10 cellular contexts compared by ENCODE assay signal in the genomic region with DNA sequence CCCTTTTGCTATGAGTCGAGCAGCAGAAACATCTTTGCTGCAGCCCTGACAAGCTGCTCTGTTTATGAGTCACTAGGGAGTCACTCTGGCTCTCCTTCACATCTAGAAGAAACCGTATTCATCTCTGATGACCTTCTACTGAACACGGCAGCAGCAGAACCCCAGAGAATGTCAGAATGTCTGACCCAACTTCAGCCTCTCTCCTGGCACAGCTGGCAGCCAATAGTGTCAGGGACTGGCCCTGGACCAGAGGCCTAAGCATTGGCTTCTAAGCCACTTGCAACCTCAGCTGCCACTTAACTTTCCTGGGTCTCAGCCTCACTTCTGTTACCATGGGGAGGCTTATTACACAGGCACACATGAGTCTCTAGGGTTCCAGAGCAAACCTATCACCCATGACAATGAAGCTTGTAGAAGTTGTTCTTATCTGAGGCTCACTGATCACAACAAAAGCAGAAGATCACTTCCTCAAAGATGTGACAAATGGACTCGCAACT.
DNase-seq lines count a peak whose midpoint lies in the region; ATAC-seq and TF ChIP-seq lines count a peak whose summit lies in the region.
"Had no signal": no experiment of that assay in that cellular context is flagged by ENCODE, and none has a peak within 500 bp of the region (broad histone marks: within the 10 kb centered on the region; RNA-seq: fewer than 3 reads in every experiment).

No MANE protein-coding gene starts in this region.

- H3K4me3 ChIP-seq in right atrium auricular region (no peak overlapping the region), OCI-LY3 (ENCODE audit: low read length) (peak overlapping the region; percentile 27), fibroblast of lung (replicated peaks in 1 of 4; ENCODE audit: control extremely low read depth in 1 of 4, insufficient read depth in 1 of 4, low read depth in 3 of 4, low read length in 4 of 4) (no peak overlapping the region)

- TF ChIP-seq CTCF in right atrium auricular region (IDR thresholded peaks at IDR 0.05) (no peak), OCI-LY3 (IDR thresholded peaks at IDR 0.05; ENCODE audit: low read depth, low read length) (no peak), fibroblast of lung (conservative IDR thresholded peaks at IDR 0.05 in 1 of 2, IDR thresholded peaks at IDR 0.05 in 1 of 2; ENCODE audit: low read depth in 1 of 2, low read length in 2 of 2) (no peak)

- H3K9ac ChIP-seq in OCI-LY3 (ENCODE audit: low read length) = peak overlapping the region; percentile 64
- no peak overlapping the region for H3K9ac ChIP-seq in fibroblast of lung (ENCODE audit: insufficient read depth, low read length)

- H4K20me1 ChIP-seq in OCI-LY3 (ENCODE audit: insufficient read depth, low read length) (no peaks in the 10 kb centered on the region), fibroblast of lung (ENCODE audit: control insufficient read depth, extremely low read depth, insufficient read depth, low read length) (no peaks in the 10 kb centered on the region)

- H3K36me3 ChIP-seq in right atrium auricular region (no peaks in the 10 kb centered on the region), OCI-LY3 (replicated peaks; ENCODE audit: low read depth, low read length) (peaks cover 5% of the 10 kb centered on the region), fibroblast of lung (ENCODE audit: control insufficient read depth, insufficient read depth, low read length) (no peaks in the 10 kb centered on the region)

- DNase-seq in Right ventricle myocardium inferior (ENCODE audit: missing footprints) (no peak), right atrium auricular region (ENCODE audit: low spot score) (no peak), fibroblast of lung (ENCODE audit: low read depth in 2 of 2) (peak; percentile 47 to 75), T-helper 9 cell (no peak), DMS153 treated with DMSO at 0.1 percent for 48 hours (lab: John Stamatoyannopoulos, UW; ENCODE audit: unreplicated experiment) (no peak), NCI-H2029 treated with DMSO at 0.1 percent for 48 hours (lab: John Stamatoyannopoulos, UW) (no peak)
- DNase-seq in stimulated activated naive CD8-positive, alpha-beta T cell treated with anti-CD3 and anti-CD28 coated beads, Interleukin-15, Interleukin-2, amounts not matched to agents 100 U/mL and 50 U/mL, for 24 hours = no peak
- DNase-seq: CD8-positive, alpha-beta memory T cell had no signal

- H3K9me3 ChIP-seq in right atrium auricular region (no peaks in the 10 kb centered on the region), OCI-LY3 (ENCODE audit: insufficient read depth, low read length) (no peaks in the 10 kb centered on the region), fibroblast of lung (ENCODE audit: control insufficient read depth, insufficient read depth, low read depth, low read length) (no peaks in the 10 kb centered on the region)

- H3K4me1 ChIP-seq in right atrium auricular region (peaks cover 0 to 12% of the 10 kb centered on the region in 2 donors), OCI-LY3 (ENCODE audit: low read length) (peaks cover 93% of the 10 kb centered on the region), fibroblast of lung (ENCODE audit: control insufficient read depth, extremely low read depth, insufficient read depth, low read length) (peaks cover 2% of the 10 kb centered on the region)

- 0 out of 2 replicates have a peak, but pooled peaks cover 4% of the 10 kb centered on the region for H3K79me2 ChIP-seq in OCI-LY3 (ENCODE audit: low read length)
- no peaks in the 10 kb centered on the region for H3K79me2 ChIP-seq in fibroblast of lung (ENCODE audit: control insufficient read depth, insufficient read depth, low read length)

- peak; percentile 56 for ATAC-seq in Right ventricle myocardium inferior
- peak; percentile 96 for ATAC-seq in stimulated activated naive CD8-positive, alpha-beta T cell treated with anti-CD3 and anti-CD28 coated beads, Interleukin-15, Interleukin-2, amounts not matched to agents 100 U/mL and 50 U/mL, for 24 hours

- H3K27me3 ChIP-seq in right atrium auricular region = no peaks in the 10 kb centered on the region
- no peaks in the 10 kb centered on the region for H3K27me3 ChIP-seq in OCI-LY3 (ENCODE audit: low read depth, low read length)
- no peaks in the 10 kb centered on the region for H3K27me3 ChIP-seq in fibroblast of lung (ENCODE audit: control insufficient read depth, insufficient read depth, low read length)

- H3K27ac ChIP-seq in right atrium auricular region = no peak overlapping the region
- H3K27ac ChIP-seq in OCI-LY3 (ENCODE audit: low read length) = peak overlapping the region; percentile 92
- H3K27ac ChIP-seq in fibroblast of lung (ENCODE audit: insufficient read depth, low read length) = no peak overlapping the region
- H3K27ac ChIP-seq: VCaP had no signal

- intact Hi-C loops in Right ventricle myocardium inferior (cut with DNase I) = no loop called here

- H2AFZ ChIP-seq in OCI-LY3 (ENCODE audit: low read depth, low read length) = peak overlapping the region; percentile 6; the same call in 1 of the 2 replicates
- no peak overlapping the region for H2AFZ ChIP-seq in fibroblast of lung (ENCODE audit: low read length)

- H3K4me2 ChIP-seq in OCI-LY3 (ENCODE audit: low read length) (peak overlapping the region; percentile 63), fibroblast of lung (ENCODE audit: extremely low read depth, insufficient read depth, low read length) (peak overlapping the region; percentile 17)

Comparison
In these comparisons a context has a peak if more than half of its experiments do, and no peak if none do; other contexts are left out.
1. DNase-seq: peak in fibroblast of lung (2 of 2); none in Right ventricle myocardium inferior (single experiment), right atrium auricular region (single experiment), stimulated activated naive CD8-positive, alpha-beta T cell treated with anti-CD3 and anti-CD28 coated beads, Interleukin-15, Interleukin-2, amounts not matched to agents 100 U/mL and 50 U/mL, for 24 hours (single experiment), T-helper 9 cell (single experiment), DMS153 treated with DMSO at 0.1 percent for 48 hours (single experiment) and NCI-H2029 treated with DMSO at 0.1 percent for 48 hours (single experiment).